ENCODE assay signal across 17 cellular contexts in genomic region chr4:106803107-106803506, GRCh38.
A peak's percentile ranks its signal among the peaks of the same experiment; 100 is the strongest.
DNase-seq lines count a peak whose midpoint lies in the region; ATAC-seq, FAIRE-seq and TF ChIP-seq lines count a peak whose summit lies in the region.
"Had no signal": no experiment of that assay in that cellular context is flagged by ENCODE, and none has a peak within 500 bp of the region (broad histone marks: within the 10 kb centered on the region; RNA-seq: fewer than 3 reads in every experiment).

No MANE protein-coding gene starts in this region.

- intact Hi-C loops in pancreas (cut with DNase I) (no loop called here), ovary (cut with DNase I) (no loop called here)

- H3K4me3 ChIP-seq in SK-N-SH (ENCODE audit: low read depth in 2 of 2, low read length in 1 of 2) (no peak overlapping the region), pancreas (no peak overlapping the region), ovary (no peak overlapping the region)

- TF ChIP-seq EP300 in SK-N-SH (IDR thresholded peaks at IDR 0.05; ENCODE audit: borderline replicate concordance in 1 of 2, low read depth in 1 of 2, low read length in 1 of 2) (no peak), ovary (IDR thresholded peaks at IDR 0.05) (no peak)

- H3K9ac ChIP-seq in SK-N-SH, result no peak overlapping the region

- TF ChIP-seq CTCF in SK-N-SH (IDR thresholded peaks at IDR 0.05) (no peak), osteocyte (IDR thresholded peaks at IDR 0.05) (no peak), pancreas (IDR thresholded peaks at IDR 0.05) (no peak), ovary (IDR thresholded peaks at IDR 0.05) (no peak)

- no peak overlapping the region for H2AFZ ChIP-seq in SK-N-SH (ENCODE audit: low read depth)

- H3K27ac ChIP-seq in SK-N-SH (ENCODE audit: low read depth in 2 of 2, low read length in 1 of 2) (peak overlapping the region; percentile 6 to 22; a peak in 1 of 4 replicates), pancreas (no peak overlapping the region), ovary (no peak overlapping the region)

- no peaks in the 10 kb centered on the region for H3K36me3 Mint-ChIP-seq in osteocyte (ENCODE audit: unreplicated experiment)
- H3K36me3 Mint-ChIP-seq: CD4-positive, CD25-positive, alpha-beta regulatory T cell; IgD-negative memory B cell had no signal

- H4K20me1 ChIP-seq in SK-N-SH (ENCODE audit: insufficient read depth), result no peaks in the 10 kb centered on the region

- no peaks in the 10 kb centered on the region for H3K79me2 ChIP-seq in SK-N-SH (ENCODE audit: insufficient read depth)

- H3K4me1 Mint-ChIP-seq in osteocyte (ENCODE audit: unreplicated experiment), result peaks cover 21% of the 10 kb centered on the region
- H3K4me1 Mint-ChIP-seq: CD4-positive, CD25-positive, alpha-beta regulatory T cell; IgD-negative memory B cell had no signal

- H3K4me2 ChIP-seq in SK-N-SH, result no peak overlapping the region

- WGBS in SK-N-SH (ENCODE audit: low lambda C conversion rate), result 17% methylated on average over 1 of the region's 1 CpG
- WGBS in pancreas, 2 donors, result 39 to 66% methylated on average over 1 of the region's 1 CpG
- 29 to 64% (median 58%) methylated on average over 1 of the region's 1 CpG for WGBS in ovary, 3 donors

- DNase-seq in HEK293T (ENCODE audit: extremely low spot score), result no peak
- DNase-seq in SK-N-SH, result no peak
- DNase-seq in fibroblast of gingiva (ENCODE audit: low read depth), result peak; percentile 5
- DNase-seq in osteocyte (ENCODE audit: extremely low spot score, unreplicated experiment), result no peak
- DNase-seq in pancreas, result no peak
- DNase-seq in ovary, result no peak
- DNase-seq in activated T-cell treated with anti-CD3 and anti-CD28 coated beads, Interleukin-2, amount 50 U/mL, for 48 hours, result no peak
- DNase-seq: ACHN; CD4-positive, CD25-positive, alpha-beta regulatory T cell; DMS79; GF-D8; GOT3; NCI-H1436 treated with DMSO at 0.1 percent for 48 hours; NCI-H2081 treated with DMSO at 0.1 percent for 48 hours; NCI-H526; RPMI8226 had no signal

- TF ChIP-seq POLR2A in ovary (IDR thresholded peaks at IDR 0.05), result no peak

- CTCF ChIA-PET in HEK293T (lab: Yijun Ruan, JAX), result no interaction called here
- CTCF ChIA-PET in SK-N-SH (lab: Yijun Ruan, JAX), result interaction anchor here (0.7 to 0.9 kb wide), 2 partner anchors 25 to 774 kb away, joined by 3 read pairs; no protein-coding TSS in a partner anchor

- FAIRE-seq in pancreas (lab: Jason Lieb, UNC), result no peak

- H3K4me1 ChIP-seq in SK-N-SH (ENCODE audit: control insufficient read depth in 1 of 2, insufficient read depth in 2 of 2, low read depth in 1 of 2, low read length in 1 of 2) (peaks cover 0 to 6% of the 10 kb centered on the region in 2 experiments; a peak in 1 of 4 replicates), pancreas (no peaks in the 10 kb centered on the region), ovary (ENCODE audit: insufficient read depth) (no peaks in the 10 kb centered on the region)

- H3K27me3 ChIP-seq in SK-N-SH (ENCODE audit: insufficient read depth), result no peaks in the 10 kb centered on the region
- no peaks in the 10 kb centered on the region for H3K27me3 ChIP-seq in pancreas
- no peaks in the 10 kb centered on the region for H3K27me3 ChIP-seq in ovary

- no peak overlapping the region for H3K4me3 Mint-ChIP-seq in osteocyte (ENCODE audit: unreplicated experiment)
- H3K4me3 Mint-ChIP-seq: CD4-positive, CD25-positive, alpha-beta regulatory T cell; IgD-negative memory B cell had no signal

- no peaks in the 10 kb centered on the region for H3K9me3 Mint-ChIP-seq in osteocyte (ENCODE audit: unreplicated experiment)

- no peaks in the 10 kb centered on the region for H3K9me2 ChIP-seq in SK-N-SH

- peak overlapping the region; percentile 69 for H3K27ac Mint-ChIP-seq in osteocyte (ENCODE audit: unreplicated experiment)
- H3K27ac Mint-ChIP-seq: CD4-positive, CD25-positive, alpha-beta regulatory T cell; IgD-negative memory B cell had no signal

- peaks cover 4% of the 10 kb centered on the region for H3F3A ChIP-seq in SK-N-SH (replicated peaks; ENCODE audit: insufficient read depth)

- ATAC-seq in pancreas, result no peak

- POLR2A ChIA-PET in HEK293T (lab: Yijun Ruan, JAX) (no interaction called here), SK-N-SH (lab: Yijun Ruan, JAX) (no interaction called here)

- no peak for TF ChIP-seq RAD21 in SK-N-SH (IDR thresholded peaks at IDR 0.05; ENCODE audit: low read length)

- H3K9me3 ChIP-seq in SK-N-SH, result 0 out of 2 replicates have a peak, but pooled peaks cover 8% of the 10 kb centered on the region
- no peaks in the 10 kb centered on the region for H3K9me3 ChIP-seq in pancreas
- H3K9me3 ChIP-seq in ovary, result no peaks in the 10 kb centered on the region

- no peaks in the 10 kb centered on the region for H3K36me3 ChIP-seq in SK-N-SH (replicated peaks in 1 of 2; ENCODE audit: control insufficient read depth in 1 of 2, insufficient read depth in 2 of 2, low read length in 1 of 2)
- no peaks in the 10 kb centered on the region for H3K36me3 ChIP-seq in pancreas
- no peaks in the 10 kb centered on the region for H3K36me3 ChIP-seq in ovary

- H3K27me3 Mint-ChIP-seq in osteocyte (ENCODE audit: unreplicated experiment), result peaks cover 21% of the 10 kb centered on the region
- H3K27me3 Mint-ChIP-seq: CD4-positive, CD25-positive, alpha-beta regulatory T cell; IgD-negative memory B cell had no signal

TF ChIP-seq in HEK293T, 16 proteins besides CTCF, POLR2A, EP300 and RAD21:
- TF ChIP-seq, protein P1, sequence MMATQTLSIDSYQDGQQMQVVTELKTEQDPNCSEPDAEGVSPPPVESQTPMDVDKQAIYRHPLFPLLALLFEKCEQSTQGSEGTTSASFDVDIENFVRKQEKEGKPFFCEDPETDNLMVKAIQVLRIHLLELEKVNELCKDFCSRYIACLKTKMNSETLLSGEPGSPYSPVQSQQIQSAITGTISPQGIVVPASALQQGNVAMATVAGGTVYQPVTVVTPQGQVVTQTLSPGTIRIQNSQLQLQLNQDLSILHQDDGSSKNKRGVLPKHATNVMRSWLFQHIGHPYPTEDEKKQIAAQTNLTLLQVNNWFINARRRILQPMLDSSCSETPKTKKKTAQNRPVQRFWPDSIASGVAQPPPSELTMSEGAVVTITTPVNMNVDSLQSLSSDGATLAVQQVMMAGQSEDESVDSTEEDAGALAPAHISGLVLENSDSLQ (IDR thresholded peaks at IDR 0.05), result peak; percentile 68
- TF ChIP-seq FOXA1 (IDR thresholded peaks at IDR 0.05) (no peak), ELF4 (IDR thresholded peaks at IDR 0.05) (no peak), L3MBTL2 (conservative IDR thresholded peaks at IDR 0.05) (no peak)

TF ChIP-seq in SK-N-SH, 30 proteins besides CTCF, POLR2A, EP300 and RAD21:
- TF ChIP-seq MAX (IDR thresholded peaks at IDR 0.05; ENCODE audit: low read depth), result no peak
- TF ChIP-seq, protein P2, sequence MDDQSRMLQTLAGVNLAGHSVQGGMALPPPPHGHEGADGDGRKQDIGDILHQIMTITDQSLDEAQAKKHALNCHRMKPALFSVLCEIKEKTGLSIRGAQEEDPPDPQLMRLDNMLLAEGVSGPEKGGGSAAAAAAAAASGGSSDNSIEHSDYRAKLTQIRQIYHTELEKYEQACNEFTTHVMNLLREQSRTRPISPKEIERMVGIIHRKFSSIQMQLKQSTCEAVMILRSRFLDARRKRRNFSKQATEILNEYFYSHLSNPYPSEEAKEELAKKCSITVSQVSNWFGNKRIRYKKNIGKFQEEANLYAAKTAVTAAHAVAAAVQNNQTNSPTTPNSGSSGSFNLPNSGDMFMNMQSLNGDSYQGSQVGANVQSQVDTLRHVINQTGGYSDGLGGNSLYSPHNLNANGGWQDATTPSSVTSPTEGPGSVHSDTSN (IDR thresholded peaks at IDR 0.05), result peak; percentile 21; the same call in 1 of the 2 replicates
- peak; percentile 31; the same call in 1 of the 2 replicates for TF ChIP-seq TCF12 (IDR thresholded peaks at IDR 0.05)
TF ChIP-seq in SK-N-SH: peak in this region for 2.

Comparison
In these comparisons a context has a peak if more than half of its experiments do, and no peak if none do; other contexts are left out.
1. H3K27ac ChIP-seq: peak in SK-N-SH (2 of 2); none in pancreas (0 of 4) and ovary (0 of 2).